ENCODE assay signal across 12 cellular contexts in genomic region chr4:165060938-165061337, GRCh38. TPM values are rescaled to one million over a fixed set of nuclear protein-coding genes. Genes with fewer than 3 reads are reported as not detected.
A peak's percentile ranks its signal among the peaks of the same experiment; 100 is the strongest.
DNase-seq lines count a peak whose midpoint lies in the region; ATAC-seq and TF ChIP-seq lines count a peak whose summit lies in the region.
"Had no signal": no experiment of that assay in that cellular context is flagged by ENCODE, and none has a peak within 500 bp of the region (broad histone marks: within the 10 kb centered on the region; RNA-seq: fewer than 3 reads in every experiment).

No MANE protein-coding gene starts in this region.

- H3K27ac Mint-ChIP-seq in CD14-positive monocyte, result no peak overlapping the region

- ATAC-seq in HCT116 (peak; percentile 52; the same call in 1 of the 2 replicates), foreskin keratinocyte (peak; percentile 66), GM21619 (IDR thresholded peaks at IDR 0.05; ENCODE audit: unreplicated experiment) (no peak)
- ATAC-seq: HepG2 had no signal

- POLR2A ChIA-PET in A673 (lab: Charles Lee; ENCODE audit: low non-redundant PET) (no interaction called here), HCT116 (lab: Charles Lee) (no interaction called here), SK-N-SH (lab: Yijun Ruan, JAX) (no interaction called here)

- BruUV-seq in A673 (replicated peaks; lab: Mats Ljungman, UMichigan) (no TSS peak), HCT116 (replicated peaks; lab: Mats Ljungman, UMichigan) (no TSS peak)

- H3K36me3 ChIP-seq in A673 (ENCODE audit: insufficient read depth, low read length, poor library complexity, severe bottlenecking) (no peaks in the 10 kb centered on the region), HCT116 (ENCODE audit: control insufficient read depth in 1 of 2, insufficient read depth in 2 of 2, low read length in 2 of 2) (no peaks in the 10 kb centered on the region), SK-N-SH (replicated peaks in 1 of 2; ENCODE audit: control insufficient read depth in 1 of 2, insufficient read depth in 2 of 2, low read length in 1 of 2) (no peaks in the 10 kb centered on the region)
- H3K36me3 ChIP-seq: thyroid gland had no signal

- H3K4me1 ChIP-seq in A673 (ENCODE audit: insufficient read depth, low read length, poor library complexity, severe bottlenecking), result peaks cover 5% of the 10 kb centered on the region
- H3K4me1 ChIP-seq in HCT116 (ENCODE audit: control insufficient read depth in 1 of 2, insufficient read depth in 2 of 2, low read length in 2 of 2), result no peaks in the 10 kb centered on the region
- H3K4me1 ChIP-seq in SK-N-SH (ENCODE audit: control insufficient read depth in 1 of 2, insufficient read depth in 2 of 2, low read depth in 1 of 2, low read length in 1 of 2), result no peaks in the 10 kb centered on the region; a peak in 1 of 4 replicates
- H3K4me1 ChIP-seq in foreskin keratinocyte, result no peaks in the 10 kb centered on the region
- H3K4me1 ChIP-seq: thyroid gland had no signal

- peak; percentile 32 for TF ChIP-seq RAD21 in HCT116 (IDR thresholded peaks at IDR 0.05; ENCODE audit: low read depth)
- TF ChIP-seq RAD21 in SK-N-SH (IDR thresholded peaks at IDR 0.05; ENCODE audit: low read length), result no peak

- H3K4me3 ChIP-seq in A673 (ENCODE audit: low read depth, low read length, poor library complexity, severe bottlenecking) (no peak overlapping the region), HCT116 (replicated peaks in 1 of 2; ENCODE audit: low read depth in 1 of 2, low read length in 2 of 2) (no peak overlapping the region), SK-N-SH (ENCODE audit: low read depth in 2 of 2, low read length in 1 of 2) (no peak overlapping the region)
- H3K4me3 ChIP-seq: thyroid gland had no signal

- RAD21 ChIA-PET in HCT116 (lab: Charles Lee; ENCODE audit: low non-redundant PET in 1 of 2, low total read pairs in 2 of 2, uncharacterized antibody in 2 of 2, unreplicated experiment in 2 of 2), result no interaction called here

- H2AFZ ChIP-seq in HCT116 (ENCODE audit: low read depth, low read length, poor library complexity, severe bottlenecking) (no peak overlapping the region), SK-N-SH (ENCODE audit: low read depth) (no peak overlapping the region)

- H3F3A ChIP-seq in SK-N-SH (replicated peaks; ENCODE audit: insufficient read depth), result no peaks in the 10 kb centered on the region

- H3K27me3 Mint-ChIP-seq in CD14-positive monocyte (ENCODE audit: low read depth in 3 of 3), result peaks cover 0 to 1% (median 0%) of the 10 kb centered on the region in 3 donors

- 15% methylated on average over 1 of the region's 1 CpG for WGBS in SK-N-SH (ENCODE audit: low lambda C conversion rate)

- TF ChIP-seq CTCF in A673 (conservative IDR thresholded peaks at IDR 0.05; ENCODE audit: low read depth, low read length), result peak; percentile 49
- peak in 2 of 3 experiments; percentile 49 to 52; a peak in 4 of 6 replicates for TF ChIP-seq CTCF in HCT116 (IDR thresholded peaks at IDR 0.05 in 2 of 3, conservative IDR thresholded peaks at IDR 0.05 in 1 of 3; ENCODE audit: borderline replicate concordance in 1 of 3, insufficient read depth in 1 of 3, low read depth in 2 of 3, low read length in 2 of 3)
- TF ChIP-seq CTCF in SK-N-SH (IDR thresholded peaks at IDR 0.05), result peak; percentile 40
- TF ChIP-seq CTCF in foreskin keratinocyte (conservative IDR thresholded peaks at IDR 0.05), result peak; percentile 44
- no peak for TF ChIP-seq CTCF in CD14-positive monocyte (IDR thresholded peaks at IDR 0.05)

- no peak overlapping the region for H3K4me3 Mint-ChIP-seq in CD14-positive monocyte

- H3K9me2 ChIP-seq in HCT116 (ENCODE audit: insufficient read depth) (no peaks in the 10 kb centered on the region), SK-N-SH (no peaks in the 10 kb centered on the region)

- CTCF ChIA-PET in A673 (lab: Charles Lee) (no interaction called here), HCT116 (lab: Charles Lee) (interaction anchor here (1.0 kb wide), 1 partner anchor 36 kb away, joined by 3 read pairs; no protein-coding TSS in a partner anchor), SK-N-SH (lab: Yijun Ruan, JAX) (no interaction called here)

- no peak for TF ChIP-seq EP300 in SK-N-SH (IDR thresholded peaks at IDR 0.05; ENCODE audit: borderline replicate concordance in 1 of 2, low read depth in 1 of 2, low read length in 1 of 2)

- H3K4me2 ChIP-seq in HCT116 (ENCODE audit: low read length) (no peak overlapping the region), SK-N-SH (no peak overlapping the region)

- no peak for TF ChIP-seq POLR2A in HCT116 (IDR thresholded peaks at IDR 0.05; ENCODE audit: borderline replicate concordance, extremely low read depth, insufficient read depth, insufficient read length)

- H3K79me2 ChIP-seq in HCT116 (ENCODE audit: insufficient read depth, low read length) (no peaks in the 10 kb centered on the region), SK-N-SH (ENCODE audit: insufficient read depth) (no peaks in the 10 kb centered on the region)

- H3K27me3 ChIP-seq in A673 (replicated peaks; ENCODE audit: insufficient read depth, low read depth, low read length, poor library complexity), result no peaks in the 10 kb centered on the region
- no peaks in the 10 kb centered on the region for H3K27me3 ChIP-seq in HCT116 (ENCODE audit: insufficient read depth, low read length)
- H3K27me3 ChIP-seq in SK-N-SH (ENCODE audit: insufficient read depth), result no peaks in the 10 kb centered on the region; the same call in 1 of the 2 replicates
- H3K27me3 ChIP-seq in foreskin keratinocyte, result no peaks in the 10 kb centered on the region
- H3K27me3 ChIP-seq: thyroid gland had no signal

- intact Hi-C loops in A673 (cut with micrococcal nuclease; ENCODE audit: unreplicated experiment), result no loop called here
- intact Hi-C loops in HCT116 (cut with micrococcal nuclease), result no loop called here
- intact Hi-C loops in CD14-positive monocyte (cut with micrococcal nuclease), result no loop called here

- no peaks in the 10 kb centered on the region for H3K9me3 ChIP-seq in A673 (ENCODE audit: low read depth, low read length, poor library complexity, severe bottlenecking)
- no peaks in the 10 kb centered on the region for H3K9me3 ChIP-seq in HCT116 (ENCODE audit: control insufficient read depth in 1 of 2, insufficient read depth in 1 of 2, low read depth in 1 of 2, low read length in 2 of 2)
- H3K9me3 ChIP-seq in SK-N-SH, result no peaks in the 10 kb centered on the region
- H3K9me3 ChIP-seq: thyroid gland had no signal

- H3K36me3 Mint-ChIP-seq in CD14-positive monocyte, result no peaks in the 10 kb centered on the region

- peak; percentile 19 for DNase-seq in A673 (ENCODE audit: low spot score)
- no peak for DNase-seq in HCT116 (ENCODE audit: low read depth, low spot score)
- no peak for DNase-seq in SK-N-SH
- DNase-seq in foreskin keratinocyte, result peak; percentile 1 to 17
- no peak for DNase-seq in CD14-positive monocyte (ENCODE audit: low spot score)
- DNase-seq in stimulated activated CD8-positive, alpha-beta memory T cell treated with anti-CD3 and anti-CD28 coated beads, Interleukin-4, amount 100 ng/mL, for 48 hours, result no peak
- no peak for DNase-seq in NCI-H2107 treated with DMSO at 0.1 percent for 48 hours (lab: John Stamatoyannopoulos, UW; ENCODE audit: unreplicated experiment)
- DNase-seq: NCI-H2081 treated with DMSO at 0.1 percent for 48 hours, thyroid gland had no signal

- H3K27ac ChIP-seq in A673 (ENCODE audit: low read depth, low read length, poor library complexity, severe bottlenecking) (no peak overlapping the region), HCT116 (ENCODE audit: low read depth, low read length) (no peak overlapping the region), SK-N-SH (ENCODE audit: low read depth in 2 of 2, low read length in 1 of 2) (no peak overlapping the region), foreskin keratinocyte (no peak overlapping the region)
- H3K27ac ChIP-seq: thyroid gland had no signal

- H4K20me1 ChIP-seq in HCT116 (ENCODE audit: insufficient read depth) (no peaks in the 10 kb centered on the region), SK-N-SH (ENCODE audit: insufficient read depth) (no peaks in the 10 kb centered on the region)

- peaks cover 0 to 3% (median 0%) of the 10 kb centered on the region in 7 donors for H3K9me3 Mint-ChIP-seq in CD14-positive monocyte

- no peaks in the 10 kb centered on the region for H3K4me1 Mint-ChIP-seq in CD14-positive monocyte

- H3K9ac ChIP-seq in HCT116 (ENCODE audit: low read length), result no peak overlapping the region
- no peak overlapping the region for H3K9ac ChIP-seq in SK-N-SH

TF ChIP-seq in HCT116, 20 proteins besides CTCF, POLR2A, EP300 and RAD21:
- TF ChIP-seq POLR2AphosphoS5 (IDR thresholded peaks at IDR 0.05; ENCODE audit: low read depth, low read length) (no peak), EZH2 (IDR thresholded peaks at IDR 0.05) (no peak)

TF ChIP-seq in SK-N-SH, 30 proteins besides CTCF, POLR2A, EP300 and RAD21 (continues in another document):
- TF ChIP-seq MAX (IDR thresholded peaks at IDR 0.05; ENCODE audit: low read depth), result no peak
- TF ChIP-seq SMC3 (IDR thresholded peaks at IDR 0.05; ENCODE audit: low read depth, low read length), result no peak

RNA-seq across cellular contexts. Expression of gene TRIM75, which starts 7.3 kb away (rescaled TPM):
- total RNA-seq in A673 (2021) (not detected in 2 replicates), HCT116 (2021; ENCODE audit: unreplicated experiment) (not detected), foreskin keratinocyte (not detected in 2 replicates)
- polyA plus RNA-seq in HCT116 (2012), result not detected in 2 replicates
- polyA plus RNA-seq in SK-N-SH (2012; rRNA removed) (not detected in 2 replicates), foreskin keratinocyte (not detected in 2 replicates), CD14-positive monocyte (not detected)
- polyA plus RNA-seq in SK-N-SH (2012; cell fraction: cytosol; rRNA removed), result not detected in 2 replicates
- not detected in 2 replicates for polyA plus RNA-seq in SK-N-SH (2012; cell fraction: nucleus; rRNA removed)
- total RNA-seq: endothelial cell of umbilical vein, HepG2, thyroid gland had no signal
- polyA plus RNA-seq: endothelial cell of umbilical vein, HepG2 had no signal

RNA-seq across cellular contexts. Expression of gene TRIM60, which starts 29.1 kb away (rescaled TPM):
- total RNA-seq in A673 (2021) (not detected in 2 replicates), HCT116 (2021; ENCODE audit: unreplicated experiment) (not detected), foreskin keratinocyte (not detected in 2 replicates)
- polyA plus RNA-seq in HCT116 (2012), result not detected in 2 replicates
- polyA plus RNA-seq in SK-N-SH (2012; rRNA removed) (not detected in 2 replicates), foreskin keratinocyte (not detected in 2 replicates), CD14-positive monocyte (not detected)
- not detected in 2 replicates for polyA plus RNA-seq in SK-N-SH (2012; cell fraction: cytosol; rRNA removed)
- not detected in 2 replicates for polyA plus RNA-seq in SK-N-SH (2012; cell fraction: nucleus; rRNA removed)
- total RNA-seq: endothelial cell of umbilical vein, HepG2, thyroid gland had no signal
- polyA plus RNA-seq: endothelial cell of umbilical vein, HepG2 had no signal

RNA-seq across cellular contexts. Expression of gene TMEM192, which starts 51.7 kb away (rescaled TPM):
- total RNA-seq in A673 (2021), result 9.9 and 13.6 TPM in 2 replicates
- 13.1 TPM for total RNA-seq in HCT116 (2021; ENCODE audit: unreplicated experiment)
- 5.8 and 8.2 TPM in 2 replicates for polyA plus RNA-seq in HCT116 (2012)
- polyA plus RNA-seq in SK-N-SH (2012; rRNA removed), result 9.1 and 14.4 TPM in 2 replicates
- 15.7 and 16.0 TPM in 2 replicates for polyA plus RNA-seq in SK-N-SH (2012; cell fraction: cytosol; rRNA removed)
- 2.3 and 5.3 TPM in 2 replicates for polyA plus RNA-seq in SK-N-SH (2012; cell fraction: nucleus; rRNA removed)
- total RNA-seq in foreskin keratinocyte, result 13.9 and 16.5 TPM in 2 replicates
- 4.7 and 6.0 TPM in 2 replicates for polyA plus RNA-seq in foreskin keratinocyte
- 10 to 100 TPM; 15.5 to 22.4 TPM for polyA plus RNA-seq in CD14-positive monocyte

Comparison
In these comparisons a context has a peak if more than half of its experiments do, and no peak if none do; other contexts are left out.
1. DNase-seq: peak in A673 (single experiment) and foreskin keratinocyte (2 of 2); none in HCT116 (single experiment), SK-N-SH (single experiment), CD14-positive monocyte (single experiment), stimulated activated CD8-positive, alpha-beta memory T cell treated with anti-CD3 and anti-CD28 coated beads, Interleukin-4, amount 100 ng/mL, for 48 hours (single experiment) and NCI-H2107 treated with DMSO at 0.1 percent for 48 hours (single experiment).